ENCODE assay signal across 15 cellular contexts in genomic region chr9:35566417-35566816, GRCh38. TPM values are rescaled to one million over a fixed set of nuclear protein-coding genes. Genes with fewer than 3 reads are reported as not detected.
DNase-seq lines count a peak whose midpoint lies in the region; ATAC-seq and TF ChIP-seq lines count a peak whose summit lies in the region.
"Had no signal": no experiment of that assay in that cellular context is flagged by ENCODE, and none has a peak within 500 bp of the region (broad histone marks: within the 10 kb centered on the region; RNA-seq: fewer than 3 reads in every experiment).

No MANE protein-coding gene starts in this region.

- intact Hi-C loops in Panc1 (cut with micrococcal nuclease; ENCODE audit: unreplicated experiment), result loop anchor here (5.0 kb wide), 1 partner anchor 36 kb away; no protein-coding TSS in a partner anchor

- no TSS peak for BruUV-seq in Panc1 (replicated peaks; lab: Mats Ljungman, UMichigan)

- TF ChIP-seq CTCF in Panc1 (IDR thresholded peaks at IDR 0.05) (no peak), endodermal cell (conservative IDR thresholded peaks at IDR 0.05) (peak; percentile 24), type B pancreatic cell (conservative IDR thresholded peaks at IDR 0.05) (peak; percentile 36)

- no peaks in the 10 kb centered on the region for H3K27me3 Mint-ChIP-seq in activated CD8-positive, alpha-beta memory T cell treated with anti-CD3 and anti-CD28 coated beads, Interleukin-2, amount 10 ng/mL, durations not matched to agents 7 days and 5 days
- H3K27me3 Mint-ChIP-seq in endodermal cell (ENCODE audit: insufficient read depth) (peaks cover 3% of the 10 kb centered on the region), type B pancreatic cell (peaks cover 2% of the 10 kb centered on the region)
- H3K27me3 Mint-ChIP-seq: activated CD4-positive, alpha-beta T cell treated with anti-CD3 and anti-CD28 coated beads, Interleukin-2, amount 10 ng/mL, durations not matched to agents 7 days and 5 days had no signal

- POLR2A ChIA-PET in Panc1 (lab: Charles Lee), result no interaction called here

- in situ Hi-C loops in Panc1 (cut with HindIII; ENCODE audit: low pct_unique_long_range_greater_than_20kb, low sequenced_read_pairs), result no loop called here

- H3K27me3 ChIP-seq in Panc1 (ENCODE audit: control insufficient read depth, insufficient read depth, low read length) (no peaks in the 10 kb centered on the region), endodermal cell (ENCODE audit: control insufficient read depth, insufficient read depth, low read length, poor library complexity, severe bottlenecking) (no peaks in the 10 kb centered on the region)
- H3K27me3 ChIP-seq: Peyer's patch, spleen had no signal

- peaks cover 4% of the 10 kb centered on the region for H3K9me3 Mint-ChIP-seq in activated CD8-positive, alpha-beta memory T cell treated with anti-CD3 and anti-CD28 coated beads, Interleukin-2, amount 10 ng/mL, durations not matched to agents 7 days and 5 days (ENCODE audit: low read depth)
- no peaks in the 10 kb centered on the region for H3K9me3 Mint-ChIP-seq in endodermal cell
- no peaks in the 10 kb centered on the region for H3K9me3 Mint-ChIP-seq in type B pancreatic cell
- H3K9me3 Mint-ChIP-seq: activated CD4-positive, alpha-beta T cell treated with anti-CD3 and anti-CD28 coated beads, Interleukin-2, amount 10 ng/mL, durations not matched to agents 7 days and 5 days had no signal

- H3K27ac Mint-ChIP-seq in activated CD8-positive, alpha-beta memory T cell treated with anti-CD3 and anti-CD28 coated beads, Interleukin-2, amount 10 ng/mL, durations not matched to agents 7 days and 5 days, result no peak overlapping the region
- H3K27ac Mint-ChIP-seq in endodermal cell (no peak overlapping the region), type B pancreatic cell (no peak overlapping the region)
- H3K27ac Mint-ChIP-seq: activated CD4-positive, alpha-beta T cell treated with anti-CD3 and anti-CD28 coated beads, Interleukin-2, amount 10 ng/mL, durations not matched to agents 7 days and 5 days had no signal

- peaks cover 36% of the 10 kb centered on the region for H3K4me1 Mint-ChIP-seq in activated CD8-positive, alpha-beta memory T cell treated with anti-CD3 and anti-CD28 coated beads, Interleukin-2, amount 10 ng/mL, durations not matched to agents 7 days and 5 days
- H3K4me1 Mint-ChIP-seq in endodermal cell, result peaks cover 8% of the 10 kb centered on the region
- H3K4me1 Mint-ChIP-seq in type B pancreatic cell (ENCODE audit: unreplicated experiment), result peaks cover 12% of the 10 kb centered on the region

- H3K4me1 ChIP-seq in Panc1 (ENCODE audit: control insufficient read depth, insufficient read depth, low read length) (peaks cover 4% of the 10 kb centered on the region), endodermal cell (ENCODE audit: control insufficient read depth, insufficient read depth, low read length) (no peaks in the 10 kb centered on the region)

- ATAC-seq in activated CD8-positive, alpha-beta memory T cell treated with anti-CD3 and anti-CD28 coated beads, Interleukin-2, amount 10 ng/mL, durations not matched to agents 7 days and 5 days, result no peak
- ATAC-seq in Panc1 (peak; percentile 47; the same call in 1 of the 2 replicates), GM21576 (IDR thresholded peaks at IDR 0.05; ENCODE audit: unreplicated experiment) (no peak)

- no peak overlapping the region for H3K4me3 ChIP-seq in Panc1 (ENCODE audit: low read depth in 2 of 2, low read length in 2 of 2)
- no peak overlapping the region for H3K4me3 ChIP-seq in endodermal cell (ENCODE audit: low read length)
- H3K4me3 ChIP-seq: Peyer's patch, spleen had no signal

- peaks cover 14% of the 10 kb centered on the region for H3K36me3 Mint-ChIP-seq in activated CD8-positive, alpha-beta memory T cell treated with anti-CD3 and anti-CD28 coated beads, Interleukin-2, amount 10 ng/mL, durations not matched to agents 7 days and 5 days
- H3K36me3 Mint-ChIP-seq in endodermal cell (ENCODE audit: low read depth), result no peaks in the 10 kb centered on the region
- no peaks in the 10 kb centered on the region for H3K36me3 Mint-ChIP-seq in type B pancreatic cell

- no peak overlapping the region for H3K9ac ChIP-seq in endodermal cell (ENCODE audit: extremely low read depth, low read length, poor library complexity, severe bottlenecking)

- H3K36me3 ChIP-seq in Panc1 (ENCODE audit: control insufficient read depth, insufficient read depth, low read length) (no peaks in the 10 kb centered on the region), endodermal cell (ENCODE audit: control insufficient read depth, insufficient read depth, low read length) (no peaks in the 10 kb centered on the region)
- H3K36me3 ChIP-seq: Peyer's patch had no signal

- no peak overlapping the region for H3K27ac ChIP-seq in Panc1 (ENCODE audit: low read length)
- H3K27ac ChIP-seq in endodermal cell (ENCODE audit: low read depth, low read length), result no peak overlapping the region
- H3K27ac ChIP-seq: Peyer's patch, spleen had no signal

- no peaks in the 10 kb centered on the region for H3K9me3 ChIP-seq in Panc1 (ENCODE audit: control insufficient read depth, insufficient read depth, low read depth, low read length)
- H3K9me3 ChIP-seq in endodermal cell (ENCODE audit: control insufficient read depth, low read length), result no peaks in the 10 kb centered on the region
- H3K9me3 ChIP-seq: Peyer's patch, spleen had no signal

- 89 to 100% methylated on average over 1 to 2 of the region's 2 CpGs for WGBS in endodermal cell (ENCODE audit: insufficient coverage in 1 of 2, insufficient read length in 1 of 2), 2 experiments

- CTCF ChIA-PET in activated CD8-positive, alpha-beta memory T cell treated with anti-CD3 and anti-CD28 coated beads, Interleukin-2, amount 10 ng/mL, durations not matched to agents 7 days and 5 days (lab: Charles Lee), result interaction anchor here (1.4 kb wide), 1 partner anchor 13 kb away, joined by 4 read pairs; no protein-coding TSS in a partner anchor
- CTCF ChIA-PET in Panc1 (lab: Charles Lee), result interaction anchor here (0.5 to 1.1 kb wide), 2 partner anchors 13 to 77 kb away, joined by 4 to 11 read pairs; partner anchors contain the start of gene RUSC2

- no peak overlapping the region for H3K4me3 Mint-ChIP-seq in activated CD8-positive, alpha-beta memory T cell treated with anti-CD3 and anti-CD28 coated beads, Interleukin-2, amount 10 ng/mL, durations not matched to agents 7 days and 5 days
- no peak overlapping the region for H3K4me3 Mint-ChIP-seq in endodermal cell
- H3K4me3 Mint-ChIP-seq in type B pancreatic cell, result no peak overlapping the region
- H3K4me3 Mint-ChIP-seq: activated CD4-positive, alpha-beta T cell treated with anti-CD3 and anti-CD28 coated beads, Interleukin-2, amount 10 ng/mL, durations not matched to agents 7 days and 5 days had no signal

- peak; percentile 35 for DNase-seq in activated CD8-positive, alpha-beta memory T cell treated with anti-CD3 and anti-CD28 coated beads, Interleukin-2, amount 50 U/mL, for 48 hours
- DNase-seq in activated CD8-positive, alpha-beta memory T cell treated with anti-CD3 and anti-CD28 coated beads, Interleukin-2, amount 10 ng/mL, durations not matched to agents 7 days and 5 days, result no peak
- DNase-seq in Panc1 (ENCODE audit: low read depth, low spot score) (no peak), endodermal cell (no peak), type B pancreatic cell (ENCODE audit: extremely low spot score, unreplicated experiment) (no peak), foreskin melanocyte (no peak), HuH-7 (ENCODE audit: low spot score) (no peak)
- DNase-seq: activated CD4-positive, alpha-beta T cell treated with anti-CD3 and anti-CD28 coated beads, Interleukin-2, amount 10 ng/mL, durations not matched to agents 7 days and 5 days; Calu3; NCI-H1694; NCI-H524; Peyer's patch; spleen; T-helper 2 cell had no signal

RNA-seq across cellular contexts. Expression of gene TESK1, which starts 38.6 kb away (rescaled TPM):
- total RNA-seq in activated CD8-positive, alpha-beta memory T cell treated with anti-CD3 and anti-CD28 coated beads, Interleukin-2, amount 10 ng/mL, durations not matched to agents 7 days and 5 days, result 10 to 100 TPM; 27.9 to 37.1 TPM
- total RNA-seq in Panc1 (2021; ENCODE audit: unreplicated experiment), result 55.0 TPM
- 40.3 TPM for polyA plus RNA-seq in Panc1 (2012; ENCODE audit: insufficient read length)
- total RNA-seq in endodermal cell, result 10 to 100 TPM; 30.7 to 35.2 TPM
- 25.5 TPM for polyA plus RNA-seq in endodermal cell (2013, experiment 1 of 2)
- 21.3 TPM for polyA plus RNA-seq in endodermal cell (2013, experiment 2 of 2)
- total RNA-seq in type B pancreatic cell (ENCODE audit: low replicate concordance), result 30.6 and 42.4 TPM in 2 replicates

RNA-seq across cellular contexts. Expression of gene CD72, which starts 51.8 kb away (rescaled TPM):
- 10 to 100 TPM; 11.4 to 11.9 TPM for total RNA-seq in activated CD8-positive, alpha-beta memory T cell treated with anti-CD3 and anti-CD28 coated beads, Interleukin-2, amount 10 ng/mL, durations not matched to agents 7 days and 5 days
- 0.72 TPM for total RNA-seq in Panc1 (2021; ENCODE audit: unreplicated experiment)
- polyA plus RNA-seq in Panc1 (2012; ENCODE audit: insufficient read length), result 0.96 TPM
- total RNA-seq in endodermal cell, result 1 to 10 TPM; 2.4 to 6.9 TPM
- 6.3 TPM for polyA plus RNA-seq in endodermal cell (2013, experiment 1 of 2)
- polyA plus RNA-seq in endodermal cell (2013, experiment 2 of 2), result 5.0 TPM
- total RNA-seq in type B pancreatic cell (ENCODE audit: low replicate concordance), result 1.5 and 2.8 TPM in 2 replicates
